Comparison of ENCODE assay signal across 8 cellular contexts in genomic region chr2:20015482-20016083, GRCh38. TPM values are rescaled to one million over a fixed set of nuclear protein-coding genes. Genes with fewer than 3 reads are reported as not detected.
DNase-seq lines count a peak whose midpoint lies in the region; ATAC-seq, FAIRE-seq and TF ChIP-seq lines count a peak whose summit lies in the region.

No MANE protein-coding gene starts in this region.

- no peak overlapping the region for H2BK5ac ChIP-seq in H9 (ENCODE audit: insufficient read length, low read length)

- FAIRE-seq in bronchial epithelial cell (lab: Jason Lieb, UNC) (no peak), urothelium cell line (lab: Jason Lieb, UNC) (no peak)

- H3K36me3 ChIP-seq in CD4-positive, alpha-beta memory T cell (ENCODE audit: insufficient read depth, low read length), result no peaks in the 10 kb centered on the region
- H3K36me3 ChIP-seq in bronchial epithelial cell (ENCODE audit: control insufficient read depth, insufficient read depth, low read length), result no peaks in the 10 kb centered on the region

- ATAC-seq in HG03432 (IDR thresholded peaks at IDR 0.05; ENCODE audit: unreplicated experiment), result no peak

- H3K4me2 ChIP-seq in H9 (ENCODE audit: insufficient read depth, insufficient read length, low read length), result no peak overlapping the region

- no CpG with 5 or more reads among the region's 2 CpGs for WGBS in H9 (ENCODE audit: extremely low coverage, insufficient read length, low lambda C conversion rate)

- H2AFZ ChIP-seq in H9 (ENCODE audit: low read length), result no peak overlapping the region

- H3K36me3 Mint-ChIP-seq in CD4-positive, alpha-beta memory T cell, result peaks cover 2 to 6% of the 10 kb centered on the region in 2 donors
- H3K36me3 Mint-ChIP-seq in H9 (ENCODE audit: insufficient read depth in 1 of 3, low read depth in 3 of 3), result peaks cover 6 to 12% (median 9%) of the 10 kb centered on the region in 3 experiments; a peak in 6 of 7 replicates

- peaks cover 5 to 14% (median 10%) of the 10 kb centered on the region in 4 donors for H3K4me1 Mint-ChIP-seq in CD4-positive, alpha-beta memory T cell
- H3K4me1 Mint-ChIP-seq in H9, result peaks cover 15 to 22% of the 10 kb centered on the region in 2 experiments

- no peak overlapping the region for H2BK12ac ChIP-seq in H9 (ENCODE audit: insufficient read length, low read depth, low read length)

- H3K79me1 ChIP-seq in H9 (ENCODE audit: insufficient read depth, low read depth, low read length, poor library complexity, severe bottlenecking), result no peaks in the 10 kb centered on the region

- peak in 4 of 5 donors; percentile 31 to 46 (median 35) for DNase-seq in CD4-positive, alpha-beta memory T cell
- no peak for DNase-seq in H9
- peak; percentile 21 for DNase-seq in NCI-H446 treated with DMSO at 0.1 percent for 48 hours (lab: John Stamatoyannopoulos, UW)
- peak; percentile 54 for DNase-seq in bronchial epithelial cell (ENCODE audit: low read depth)
- DNase-seq in left kidney (ENCODE audit: low read depth, low spot score), result peak; percentile 76
- peak; percentile 59 for DNase-seq in urothelium cell line (ENCODE audit: low spot score)
- no peak for DNase-seq in NK-92 (lab: John Stamatoyannopoulos, UW; ENCODE audit: unreplicated experiment)

- no peak overlapping the region for H3K18ac ChIP-seq in H9 (ENCODE audit: insufficient read length, low read depth, low read length)

- no peak overlapping the region for H4K8ac ChIP-seq in H9 (replicated peaks; ENCODE audit: insufficient read length, low read depth, low read length)

- CTCF ChIA-PET in CD4-positive, alpha-beta memory T cell (lab: Charles Lee; ENCODE audit: partially characterized antibody), result interaction anchor here (0.7 to 3.1 kb wide), 36 partner anchors 8 to 121 kb away, joined by 3 to 34 read pairs (median 6); partner anchors contain the start of genes LAPTM4A and WDR35

- H3K9me3 ChIP-seq in CD4-positive, alpha-beta memory T cell (ENCODE audit: control insufficient read depth in 1 of 2, low read length in 2 of 2), result no peaks in the 10 kb centered on the region
- no peaks in the 10 kb centered on the region for H3K9me3 ChIP-seq in H9 (ENCODE audit: control insufficient read depth, low read depth, low read length)

- no peak overlapping the region for H2BK120ac ChIP-seq in H9 (ENCODE audit: low read depth, low read length, poor library complexity, severe bottlenecking)

- H3K9ac ChIP-seq in H9 (ENCODE audit: extremely low read depth, insufficient read length, low read length), result no peak overlapping the region

- H3T11ph ChIP-seq in H9 (ENCODE audit: low read length), result no peak overlapping the region

- POLR2A ChIA-PET in CD4-positive, alpha-beta memory T cell (lab: Charles Lee; ENCODE audit: partially characterized antibody), result interaction anchor here (1.4 to 1.9 kb wide), 2 partner anchors 13 to 36 kb away, joined by 3 to 5 read pairs; partner anchors contain the start of gene LAPTM4A

- H3K14ac ChIP-seq in H9 (ENCODE audit: insufficient read depth, low read length), result no peak overlapping the region

- H3K23ac ChIP-seq in H9 (ENCODE audit: insufficient read length, low read depth, low read length), result no peak overlapping the region

- H3K9me3 Mint-ChIP-seq in CD4-positive, alpha-beta memory T cell, result peaks cover under 1 to 18% (median 4%) of the 10 kb centered on the region in 8 donors
- H3K9me3 Mint-ChIP-seq in H9, result peaks cover 15 to 19% of the 10 kb centered on the region in 2 experiments

- TF ChIP-seq CTCF in H9 (conservative IDR thresholded peaks at IDR 0.05), result peak; percentile 69
- TF ChIP-seq CTCF in bronchial epithelial cell (IDR thresholded peaks at IDR 0.05; ENCODE audit: insufficient read depth, low read length, severe bottlenecking), result peak; percentile 36

- H3K56ac ChIP-seq in H9 (ENCODE audit: insufficient read length, low read depth, low read length), result no peak overlapping the region

- H4K91ac ChIP-seq in H9 (ENCODE audit: insufficient read length, low read depth, low read length), result no peak overlapping the region

- no peaks in the 10 kb centered on the region for H4K20me1 ChIP-seq in H9 (ENCODE audit: control insufficient read depth, insufficient read depth, insufficient read length)

- H3K4me3 Mint-ChIP-seq in CD4-positive, alpha-beta memory T cell, result no peak overlapping the region
- no peak overlapping the region for H3K4me3 Mint-ChIP-seq in H9

- no peak overlapping the region for H3K4ac ChIP-seq in H9 (ENCODE audit: low read depth, low read length)

- H3K27me3 ChIP-seq in CD4-positive, alpha-beta memory T cell (ENCODE audit: insufficient read depth, low read length), result peaks cover 19% of the 10 kb centered on the region
- H3K27me3 ChIP-seq in H9 (ENCODE audit: insufficient read depth, low read length), result no peaks in the 10 kb centered on the region; the same call in 1 of the 2 replicates
- no peaks in the 10 kb centered on the region for H3K27me3 ChIP-seq in bronchial epithelial cell (ENCODE audit: control insufficient read depth, insufficient read depth, low read length)

- H2AK5ac ChIP-seq in H9 (ENCODE audit: insufficient read length, low read length), result no peak overlapping the region

- no peaks in the 10 kb centered on the region for H3K79me2 ChIP-seq in H9 (ENCODE audit: insufficient read depth, low read length)

- peaks cover 12% of the 10 kb centered on the region for H3K4me1 ChIP-seq in CD4-positive, alpha-beta memory T cell (ENCODE audit: insufficient read depth, low read length)
- peaks cover 4% of the 10 kb centered on the region; the same call in 1 of the 2 replicates for H3K4me1 ChIP-seq in H9 (ENCODE audit: insufficient read depth, low read length)

- H4K5ac ChIP-seq in H9 (ENCODE audit: insufficient read length, low read depth, low read length), result no peak overlapping the region

- intact Hi-C loops in CD4-positive, alpha-beta memory T cell (cut with micrococcal nuclease), result loop anchor here (1.0 kb wide), 1 partner anchor 83 kb away; no protein-coding TSS in a partner anchor

- peak overlapping the region in 1 of 7 donors; percentile 38 for H3K27ac Mint-ChIP-seq in CD4-positive, alpha-beta memory T cell
- no peak overlapping the region for H3K27ac Mint-ChIP-seq in H9

- H3K27ac ChIP-seq in CD4-positive, alpha-beta memory T cell (ENCODE audit: low read depth, low read length), result no peak overlapping the region
- H3K27ac ChIP-seq in H9 (ENCODE audit: insufficient read length, low read depth, low read length), result no peak overlapping the region

- H3K4me3 ChIP-seq in CD4-positive, alpha-beta memory T cell (ENCODE audit: low read length in 2 of 2), result no peak overlapping the region
- no peak overlapping the region for H3K4me3 ChIP-seq in bronchial epithelial cell (ENCODE audit: low read depth, low read length)

- H3K27me3 Mint-ChIP-seq in CD4-positive, alpha-beta memory T cell, result peaks cover 22 to 23% of the 10 kb centered on the region in 2 donors
- peaks cover 23% of the 10 kb centered on the region for H3K27me3 Mint-ChIP-seq in H9 (ENCODE audit: low read depth)

- H2BK20ac ChIP-seq in H9 (ENCODE audit: low read depth, low read length, poor library complexity, severe bottlenecking), result no peak overlapping the region

- H2BK15ac ChIP-seq in H9 (ENCODE audit: low read depth, low read length), result no peak overlapping the region

- peaks cover 12% of the 10 kb centered on the region for H3K23me2 ChIP-seq in H9 (ENCODE audit: insufficient read length, low read depth, low read length, poor library complexity, severe bottlenecking)

RNA-seq across cellular contexts. Expression of gene MATN3, which starts 3.1 kb away (rescaled TPM):
- total RNA-seq in CD4-positive, alpha-beta memory T cell, result not detected
- polyA plus RNA-seq in CD4-positive, alpha-beta memory T cell, result not detected
- total RNA-seq in H9 (2021) (12.2 and 13.5 TPM in 2 replicates), bronchial epithelial cell (0.26 and 1.0 TPM in 2 replicates)

RNA-seq across cellular contexts. Expression of gene WDR35, which starts 25.7 kb away (rescaled TPM):
- 1 to 10 TPM; 5.5 to 5.7 TPM for total RNA-seq in CD4-positive, alpha-beta memory T cell
- 1 to 10 TPM; 2.3 to 2.5 TPM for polyA plus RNA-seq in CD4-positive, alpha-beta memory T cell
- total RNA-seq in H9 (2021) (16.2 and 16.7 TPM in 2 replicates), bronchial epithelial cell (4.2 and 8.7 TPM in 2 replicates)

RNA-seq across cellular contexts. Expression of gene LAPTM4A, which starts 35.8 kb away (rescaled TPM):
- 10 to 100 TPM; 47.4 to 50.8 TPM for total RNA-seq in CD4-positive, alpha-beta memory T cell
- polyA plus RNA-seq in CD4-positive, alpha-beta memory T cell, result 100 to 1,000 TPM; 101 to 150 TPM
- total RNA-seq in H9 (2021) (131 and 136 TPM in 2 replicates), bronchial epithelial cell (60.0 and 63.1 TPM in 2 replicates)

Comparison
In these comparisons a context has a peak if more than half of its experiments do, and no peak if none do; other contexts are left out.
1. DNase-seq: peak in CD4-positive, alpha-beta memory T cell (4 of 5), NCI-H446 treated with DMSO at 0.1 percent for 48 hours (single experiment), bronchial epithelial cell (single experiment), left kidney (single experiment) and urothelium cell line (single experiment); none in H9 (single experiment) and NK-92 (single experiment).